ENCODE assay signal across 9 cellular contexts in genomic region chr1:204287466-204287881, GRCh38.
DNase-seq lines count a peak whose midpoint lies in the region; ATAC-seq, FAIRE-seq and TF ChIP-seq lines count a peak whose summit lies in the region.
"Had no signal": no experiment of that assay in that cellular context is flagged by ENCODE, and none has a peak within 500 bp of the region (broad histone marks: within the 10 kb centered on the region; RNA-seq: fewer than 3 reads in every experiment).

No MANE protein-coding gene starts in this region.

- H3K4me3 ChIP-seq in A549, result peak overlapping the region; percentile 38

- no peaks in the 10 kb centered on the region for H3K9me3 Mint-ChIP-seq in IgD-negative memory B cell
- no peaks in the 10 kb centered on the region for H3K9me3 Mint-ChIP-seq in dendritic cell treated with granulocyte-macrophage colony-stimulating factor and Interleukin-4, amounts not matched to agents 40 ng/mL and 50 ng/mL, for 4 days
- H3K9me3 Mint-ChIP-seq in mesothelial cell of epicardium, result no peaks in the 10 kb centered on the region
- H3K9me3 Mint-ChIP-seq in activated naive CD4-positive, alpha-beta T cell treated with anti-CD3 and anti-CD28 coated beads, Interleukin-2, amount 10 ng/mL, durations not matched to agents 7 days and 5 days, result no peaks in the 10 kb centered on the region

- no peak for TF ChIP-seq EP300 in A549 (IDR thresholded peaks at IDR 0.05)

- peak overlapping the region; percentile 78 for H3K4me2 ChIP-seq in A549

- no peak for TF ChIP-seq POLR2A in A549 (IDR thresholded peaks at IDR 0.05; ENCODE audit: low read length)

- H3K36me3 Mint-ChIP-seq in IgD-negative memory B cell (peaks cover 3% of the 10 kb centered on the region), mesothelial cell of epicardium (peaks cover 2% of the 10 kb centered on the region)
- no peaks in the 10 kb centered on the region for H3K36me3 Mint-ChIP-seq in dendritic cell treated with granulocyte-macrophage colony-stimulating factor and Interleukin-4, amounts not matched to agents 40 ng/mL and 50 ng/mL, for 4 days (ENCODE audit: low read depth)
- no peaks in the 10 kb centered on the region for H3K36me3 Mint-ChIP-seq in activated naive CD4-positive, alpha-beta T cell treated with anti-CD3 and anti-CD28 coated beads, Interleukin-2, amount 10 ng/mL, durations not matched to agents 7 days and 5 days

- DNase-seq in A549 (ENCODE audit: low read depth in 1 of 2, low spot score in 1 of 2), result peak; percentile 22 to 25
- DNase-seq in mesothelial cell of epicardium (ENCODE audit: low spot score in 2 of 2, unreplicated experiment in 2 of 2), result no peak
- no peak for DNase-seq in activated naive CD4-positive, alpha-beta T cell treated with anti-CD3 and anti-CD28 coated beads, Interleukin-2, amount 10 ng/mL, durations not matched to agents 7 days and 5 days
- DNase-seq in NCI-H1048 (lab: John Stamatoyannopoulos, UW), result no peak
- no peak for DNase-seq in A172 (ENCODE audit: low spot score)
- DNase-seq: NCI-H2227 treated with DMSO at 0.1 percent for 48 hours had no signal

- no peak for TF ChIP-seq CTCF in A549 (IDR thresholded peaks at IDR 0.05)
- no peak for TF ChIP-seq CTCF in mesothelial cell of epicardium (IDR thresholded peaks at IDR 0.05; ENCODE audit: unreplicated experiment)

- H3K27ac ChIP-seq in A549, result peak overlapping the region; percentile 71 to 85

- CTCF ChIA-PET in A549 (lab: Yijun Ruan, JAX), result interaction anchor here (0.6 to 39.0 kb wide), 13 partner anchors 14 to 220 kb away, joined by 3 to 840 read pairs (median 3); partner anchors contain the start of gene PLEKHA6
- CTCF ChIA-PET in activated naive CD4-positive, alpha-beta T cell treated with anti-CD3 and anti-CD28 coated beads, Interleukin-2, amount 10 ng/mL, durations not matched to agents 7 days and 5 days (lab: Charles Lee), result interaction anchor here (0.6 to 1.6 kb wide), 2 partner anchors 80 to 125 kb away, joined by 3 to 4 read pairs; no protein-coding TSS in a partner anchor

- no peaks in the 10 kb centered on the region for H3K9me3 ChIP-seq in A549

- peaks cover 64% of the 10 kb centered on the region for H3K4me1 ChIP-seq in A549

- POLR2A ChIA-PET in A549 (lab: Yijun Ruan, JAX), result interaction anchor here (0.5 to 1.2 kb wide), 3 partner anchors 13 to 372 kb away, joined by 3 to 8 read pairs (median 5); no protein-coding TSS in a partner anchor

- no peak for FAIRE-seq in A549 (lab: Jason Lieb, UNC)

- no peak for TF ChIP-seq RAD21 in A549 (conservative IDR thresholded peaks at IDR 0.05 in 1 of 2, IDR thresholded peaks at IDR 0.05 in 1 of 2)

- intact Hi-C loops in dendritic cell treated with granulocyte-macrophage colony-stimulating factor and Interleukin-4, amounts not matched to agents 40 ng/mL and 50 ng/mL, for 4 days (cut with micrococcal nuclease), result no loop called here

- WGBS in A549 (ENCODE audit: missing lambda C conversion rate), result 5% methylated on average over 8 of the region's 8 CpGs

- ATAC-seq in A549, result peak; percentile 51 to 56
- no peak for ATAC-seq in GM18519 (IDR thresholded peaks at IDR 0.05; ENCODE audit: low FRiP score, unreplicated experiment)

- H3K27me3 Mint-ChIP-seq in IgD-negative memory B cell (peaks cover 19% of the 10 kb centered on the region), mesothelial cell of epicardium (ENCODE audit: low read depth) (no peaks in the 10 kb centered on the region)
- peaks cover 3% of the 10 kb centered on the region for H3K27me3 Mint-ChIP-seq in dendritic cell treated with granulocyte-macrophage colony-stimulating factor and Interleukin-4, amounts not matched to agents 40 ng/mL and 50 ng/mL, for 4 days
- H3K27me3 Mint-ChIP-seq in activated naive CD4-positive, alpha-beta T cell treated with anti-CD3 and anti-CD28 coated beads, Interleukin-2, amount 10 ng/mL, durations not matched to agents 7 days and 5 days, result peaks cover 51% of the 10 kb centered on the region

- H3K4me1 Mint-ChIP-seq in IgD-negative memory B cell (peaks cover 11 to 17% (median 14%) of the 10 kb centered on the region in 3 donors), mesothelial cell of epicardium (peaks cover 45% of the 10 kb centered on the region)
- peaks cover 55% of the 10 kb centered on the region for H3K4me1 Mint-ChIP-seq in dendritic cell treated with granulocyte-macrophage colony-stimulating factor and Interleukin-4, amounts not matched to agents 40 ng/mL and 50 ng/mL, for 4 days (ENCODE audit: low read depth)
- H3K4me1 Mint-ChIP-seq in activated naive CD4-positive, alpha-beta T cell treated with anti-CD3 and anti-CD28 coated beads, Interleukin-2, amount 10 ng/mL, durations not matched to agents 7 days and 5 days, result peaks cover 23% of the 10 kb centered on the region

- peak overlapping the region; percentile 55 to 93 (median 78) for H3K4me3 Mint-ChIP-seq in IgD-negative memory B cell
- H3K4me3 Mint-ChIP-seq in dendritic cell treated with granulocyte-macrophage colony-stimulating factor and Interleukin-4, amounts not matched to agents 40 ng/mL and 50 ng/mL, for 4 days, result peak overlapping the region; percentile 76
- peak overlapping the region; percentile 45 for H3K4me3 Mint-ChIP-seq in mesothelial cell of epicardium
- H3K4me3 Mint-ChIP-seq in activated naive CD4-positive, alpha-beta T cell treated with anti-CD3 and anti-CD28 coated beads, Interleukin-2, amount 10 ng/mL, durations not matched to agents 7 days and 5 days, result no peak overlapping the region

- H3K27ac Mint-ChIP-seq in IgD-negative memory B cell, result peak overlapping the region in 2 of 3 donors; percentile 34 to 49
- peak overlapping the region; percentile 92 for H3K27ac Mint-ChIP-seq in dendritic cell treated with granulocyte-macrophage colony-stimulating factor and Interleukin-4, amounts not matched to agents 40 ng/mL and 50 ng/mL, for 4 days
- peak overlapping the region; percentile 84 for H3K27ac Mint-ChIP-seq in mesothelial cell of epicardium
- no peak overlapping the region for H3K27ac Mint-ChIP-seq in activated naive CD4-positive, alpha-beta T cell treated with anti-CD3 and anti-CD28 coated beads, Interleukin-2, amount 10 ng/mL, durations not matched to agents 7 days and 5 days

TF ChIP-seq in A549, 52 proteins besides CTCF, POLR2A, EP300 and RAD21 (continues in another document):
- TF ChIP-seq FOSB (CRISPR knock-in tag; IDR thresholded peaks at IDR 0.05) (no peak), REST (IDR thresholded peaks at IDR 0.05) (no peak), HMGXB4 (CRISPR knock-in tag; IDR thresholded peaks at IDR 0.05; ENCODE audit: borderline replicate concordance) (no peak), HES2 (IDR thresholded peaks at IDR 0.05) (no peak), USF2 (IDR thresholded peaks at IDR 0.05) (no peak), SMC3 (IDR thresholded peaks at IDR 0.05) (no peak), KDM5A (IDR thresholded peaks at IDR 0.05) (no peak), JUN (IDR thresholded peaks at IDR 0.05) (no peak)

Comparison
In these comparisons a context has a peak if more than half of its experiments do, and no peak if none do; other contexts are left out.
1. DNase-seq: peak in A549 (2 of 2); none in mesothelial cell of epicardium (0 of 2), activated naive CD4-positive, alpha-beta T cell treated with anti-CD3 and anti-CD28 coated beads, Interleukin-2, amount 10 ng/mL, durations not matched to agents 7 days and 5 days (single experiment), NCI-H1048 (single experiment) and A172 (single experiment).